In the genomic region with DNA sequence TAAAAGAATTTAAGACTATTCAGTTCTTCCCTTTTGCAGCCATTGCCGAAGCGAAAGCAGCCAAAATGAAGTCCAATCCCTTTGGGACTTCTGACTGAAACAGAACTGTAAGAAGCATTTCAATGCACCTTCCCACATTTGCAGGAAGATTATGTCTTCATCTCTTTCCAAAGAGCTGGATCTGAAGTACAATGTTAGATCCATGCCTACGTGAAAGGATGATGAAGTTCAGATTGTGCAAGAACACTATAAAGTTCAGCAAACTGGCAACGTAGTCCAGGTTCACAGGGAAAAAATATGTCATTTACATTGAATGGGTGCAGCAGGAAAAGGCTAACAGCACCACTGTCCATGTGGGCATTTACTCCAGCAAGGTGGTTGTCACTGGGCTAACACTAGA, we compare ENCODE assay signal across 21 cellular contexts. TPM values are rescaled to one million over a fixed set of nuclear protein-coding genes. Genes with fewer than 3 reads are reported as not detected.
"Had no signal": no experiment of that assay in that cellular context is flagged by ENCODE, and none has a peak within 500 bp of the region (broad histone marks: within the 10 kb centered on the region; RNA-seq: fewer than 3 reads in every experiment).

No MANE protein-coding gene starts in this region.

- ATAC-seq: activated CD4-positive, CD25-positive, alpha-beta regulatory T cell treated with anti-CD3 and anti-CD28 coated beads, Interleukin-2, amount 50 U/mL, for 24 hours; activated CD8-positive, alpha-beta T cell treated with anti-CD3 and anti-CD28 coated beads, Interleukin-2, amount 10 ng/mL, durations not matched to agents 7 days and 5 days; body of pancreas; PC-3 had no signal

- H3K9me3 ChIP-seq: ascending aorta, body of pancreas had no signal

- H3K4me3 Mint-ChIP-seq: activated CD8-positive, alpha-beta T cell treated with anti-CD3 and anti-CD28 coated beads, Interleukin-2, amount 10 ng/mL, durations not matched to agents 7 days and 5 days; T-helper 1 cell treated with Interleukin-12 subunit alpha and Interleukin-12 subunit beta and Interleukin-4 antibody, amounts not matched to agents 30 μg/mL and 1 μg/mL, for 36 hours had no signal

- FAIRE-seq: RCC 7860 had no signal

- H3K9me3 Mint-ChIP-seq: T-helper 1 cell treated with Interleukin-12 subunit alpha and Interleukin-12 subunit beta and Interleukin-4 antibody, amounts not matched to agents 30 μg/mL and 1 μg/mL, for 36 hours had no signal

- H3K27ac ChIP-seq: ascending aorta, body of pancreas had no signal

- H3K36me3 ChIP-seq: ascending aorta had no signal

- H3K4me3 ChIP-seq: body of pancreas had no signal

- H3K27me3 ChIP-seq: ascending aorta, body of pancreas had no signal

- H3K27ac Mint-ChIP-seq: activated CD8-positive, alpha-beta T cell treated with anti-CD3 and anti-CD28 coated beads, Interleukin-2, amount 10 ng/mL, durations not matched to agents 7 days and 5 days; T-helper 1 cell treated with Interleukin-12 subunit alpha and Interleukin-12 subunit beta and Interleukin-4 antibody, amounts not matched to agents 30 μg/mL and 1 μg/mL, for 36 hours had no signal

- DNase-seq: activated CD4-positive, alpha-beta T cell treated with anti-CD3 and anti-CD28 coated beads for 48 hours; activated CD4-positive, alpha-beta T cell treated with anti-CD3 and anti-CD28 coated beads, Interleukin-2, amount 50 U/mL, for 4 hours; activated CD8-positive, alpha-beta memory T cell treated with anti-CD3 and anti-CD28 coated beads, Interleukin-2, amount 50 U/mL, for 48 hours; activated CD8-positive, alpha-beta T cell treated with anti-CD3 and anti-CD28 coated beads, Interleukin-2, amount 10 ng/mL, durations not matched to agents 7 days and 5 days; activated naive CD4-positive, alpha-beta T cell treated with anti-CD3 and anti-CD28 coated beads, Interleukin-2, amount 50 U/mL, for 16 hours; activated T-cell treated with anti-CD3 and anti-CD28 coated beads, Interleukin-2, amount 50 U/mL, for 1 hour; amniotic stem cell; body of pancreas; NCI-H1105 treated with DMSO at 0.1 percent for 48 hours; NCI-H1436 treated with DMSO at 0.1 percent for 48 hours; NCI-H187; NCI-H2081; NCI-H446; NCI-H524; PC-3; SHP77 treated with DMSO at 0.1 percent for 48 hours had no signal

RNA-seq across cellular contexts. Expression of gene FILIP1, which starts 6.0 kb away (rescaled TPM):
- total RNA-seq: activated CD8-positive, alpha-beta T cell treated with anti-CD3 and anti-CD28 coated beads, Interleukin-2, amount 10 ng/mL, durations not matched to agents 7 days and 5 days; PC-3; SK-MEL-5 had no signal
